Comparison of ENCODE assay signal across 8 cellular contexts in genomic region chr6:30489081-30490030, GRCh38.
DNase-seq lines count a peak whose midpoint lies in the region; ATAC-seq and TF ChIP-seq lines count a peak whose summit lies in the region.

TSS of gene HLA-E (plus strand) at chr6:30489509. CDS start at chr6:30489532, 23 bp downstream.

- DNase-seq in GM13977 (ENCODE audit: low spot score), result peak; percentile 93
- DNase-seq in NCI-H187 (lab: John Stamatoyannopoulos, UW), result peak; percentile 32 to 33
- peak; percentile 74 for DNase-seq in T-helper 9 cell
- peak; percentile 99 for DNase-seq in astrocyte of the hippocampus (ENCODE audit: low read depth, low spot score)
- peak; percentile 70 to 92 for DNase-seq in hippocampal formation (lab: John Stamatoyannopoulos, UW)
- peak; percentile 89 for DNase-seq in retina
- no peak for DNase-seq in SHP77 (lab: John Stamatoyannopoulos, UW)

- in situ Hi-C loops in GM13977 (cut with MboI; ENCODE audit: low pct_unique_long_range_greater_than_20kb, low sequenced_read_pairs, unreplicated experiment), result loop anchor here (5.0 to 10.0 kb wide), 2 partner anchors 48 to 245 kb away; no protein-coding TSS in a partner anchor

- TF ChIP-seq CTCF in GM13977 (IDR thresholded peaks at IDR 0.05; ENCODE audit: extremely low read depth, insufficient read depth, missing control alignments), result no peak

- peak; percentile 77 for ATAC-seq in HG02852 (IDR thresholded peaks at IDR 0.05; ENCODE audit: unreplicated experiment)

Comparison
In these comparisons a context has a peak if more than half of its experiments do, and no peak if none do; other contexts are left out.
1. DNase-seq: peak in GM13977 (single experiment), NCI-H187 (2 of 2), T-helper 9 cell (single experiment), astrocyte of the hippocampus (single experiment), hippocampal formation (2 of 2) and retina (single experiment); none in SHP77 (0 of 2).